1 cellular context compared by ENCODE assay signal in genomic region chr17:61467416-61468262, GRCh38.
TF ChIP-seq lines count a peak whose summit lies in the region.

No MANE protein-coding gene starts in this region.

TF ChIP-seq in HepG2, 621 proteins besides CTCF, POLR2A, EP300 and RAD21 (continued from another document and continues in another):
- no peak for TF ChIP-seq ZBTB20 (CRISPR knock-in tag; IDR thresholded peaks at IDR 0.05; ENCODE audit: borderline replicate concordance, low read depth)
- no peak for TF ChIP-seq RARA (CRISPR knock-in tag; IDR thresholded peaks at IDR 0.05)
- no peak for TF ChIP-seq MTF1 (CRISPR knock-in tag; IDR thresholded peaks at IDR 0.05)
- TF ChIP-seq ZNF687 (CRISPR knock-in tag; IDR thresholded peaks at IDR 0.05): peak; percentile 56; the same call in 1 of the 2 replicates
- 0 out of 2 replicates have a peak, but pooled peaks have one; percentile 50 for TF ChIP-seq ZNF891 (CRISPR knock-in tag; IDR thresholded peaks at IDR 0.05)
- TF ChIP-seq ZNF710 (CRISPR knock-in tag; IDR thresholded peaks at IDR 0.05; ENCODE audit: borderline replicate concordance): no peak
- TF ChIP-seq CREBL2 (CRISPR knock-in tag; IDR thresholded peaks at IDR 0.05; ENCODE audit: borderline replicate concordance): no peak
- no peak for TF ChIP-seq ZNF704 (CRISPR knock-in tag; IDR thresholded peaks at IDR 0.05; ENCODE audit: borderline replicate concordance)
- no peak for TF ChIP-seq ZSCAN5A (CRISPR knock-in tag; IDR thresholded peaks at IDR 0.05; ENCODE audit: borderline replicate concordance)
- TF ChIP-seq ZBTB25 (CRISPR knock-in tag; IDR thresholded peaks at IDR 0.05): no peak
- peak; percentile 100 for TF ChIP-seq PRDM15 (CRISPR knock-in tag; IDR thresholded peaks at IDR 0.05)
- no peak for TF ChIP-seq PHF5A (CRISPR knock-in tag; IDR thresholded peaks at IDR 0.05; ENCODE audit: low read depth, unreplicated experiment)
- no peak for TF ChIP-seq ZBTB44 (CRISPR knock-in tag; IDR thresholded peaks at IDR 0.05)
- TF ChIP-seq NR2F1 (CRISPR knock-in tag; IDR thresholded peaks at IDR 0.05): no peak
- TF ChIP-seq ZNF232 (CRISPR knock-in tag; IDR thresholded peaks at IDR 0.05; ENCODE audit: borderline replicate concordance): no peak
- TF ChIP-seq SYNCRIP (IDR thresholded peaks at IDR 0.05; ENCODE audit: insufficient read depth, low read depth, low read length): no peak
- TF ChIP-seq FOXK1 (CRISPR knock-in tag; IDR thresholded peaks at IDR 0.05; ENCODE audit: borderline replicate concordance, low read depth): no peak
- TF ChIP-seq SIN3A (IDR thresholded peaks at IDR 0.05; ENCODE audit: borderline replicate concordance, low read depth, low read length): no peak
- TF ChIP-seq ZNF558 (CRISPR knock-in tag; IDR thresholded peaks at IDR 0.05; ENCODE audit: borderline replicate concordance): no peak
- no peak for TF ChIP-seq ARHGAP35 (CRISPR knock-in tag; IDR thresholded peaks at IDR 0.05; ENCODE audit: borderline replicate concordance)
- no peak for TF ChIP-seq GLMP (CRISPR knock-in tag; IDR thresholded peaks at IDR 0.05; ENCODE audit: borderline replicate concordance)
- no peak for TF ChIP-seq ZBTB39 (CRISPR knock-in tag; IDR thresholded peaks at IDR 0.05)
- no peak for TF ChIP-seq TP53 (CRISPR knock-in tag; conservative IDR thresholded peaks at IDR 0.05)
- peak; percentile 74; the same call in 1 of the 2 replicates for TF ChIP-seq NRL (CRISPR knock-in tag; IDR thresholded peaks at IDR 0.05; ENCODE audit: borderline replicate concordance)
- no peak for TF ChIP-seq ZNF615 (CRISPR knock-in tag; IDR thresholded peaks at IDR 0.05; ENCODE audit: borderline replicate concordance)
- TF ChIP-seq ZUFSP (CRISPR knock-in tag; IDR thresholded peaks at IDR 0.05; ENCODE audit: borderline replicate concordance): no peak
- TF ChIP-seq PHF8 (CRISPR knock-in tag; IDR thresholded peaks at IDR 0.05): no peak
- 0 out of 2 replicates have a peak, but pooled peaks have one; percentile 61 for TF ChIP-seq EED (CRISPR knock-in tag; IDR thresholded peaks at IDR 0.05)
- TF ChIP-seq ZFP91 (CRISPR knock-in tag; IDR thresholded peaks at IDR 0.05; ENCODE audit: borderline replicate concordance): peak; percentile 57; the same call in 1 of the 2 replicates
- TF ChIP-seq ZBTB3 (CRISPR knock-in tag; IDR thresholded peaks at IDR 0.05; ENCODE audit: borderline replicate concordance, low read depth): no peak
- no peak for TF ChIP-seq GZF1 (CRISPR knock-in tag; IDR thresholded peaks at IDR 0.05)
